ENCODE assay signal across 14 cellular contexts in the genomic region with DNA sequence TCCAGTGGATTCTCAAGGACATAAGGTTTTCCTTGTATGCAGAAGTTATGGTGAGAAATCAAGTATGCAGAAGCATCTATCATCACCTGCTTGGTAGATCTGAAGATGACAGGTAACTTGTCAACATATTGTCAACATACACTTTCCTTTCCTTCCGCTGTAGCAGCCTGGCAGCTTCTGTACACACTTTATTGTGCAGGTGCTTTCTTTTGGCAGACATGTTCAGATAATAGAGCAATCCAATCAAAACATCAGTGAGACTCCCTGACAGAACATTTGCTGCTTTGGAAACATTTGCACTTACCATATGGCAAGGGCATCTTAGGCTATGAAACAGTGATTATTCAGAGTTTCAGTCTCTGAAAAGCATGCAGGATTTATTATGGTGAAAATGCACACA.
DNase-seq lines count a peak whose midpoint lies in the region; TF ChIP-seq lines count a peak whose summit lies in the region.
"Had no signal": no experiment of that assay in that cellular context is flagged by ENCODE, and none has a peak within 500 bp of the region (broad histone marks: within the 10 kb centered on the region; RNA-seq: fewer than 3 reads in every experiment).

No MANE protein-coding gene starts in this region.

- H3K4me1 ChIP-seq in ACC112 (ENCODE audit: control insufficient read depth, insufficient read depth, low read length, unreplicated experiment) (no peaks in the 10 kb centered on the region), breast epithelium (no peaks in the 10 kb centered on the region)
- H3K4me1 ChIP-seq: BE2C, body of pancreas had no signal

- TF ChIP-seq POLR2A in breast epithelium (IDR thresholded peaks at IDR 0.05) = no peak

- DNase-seq in DMS53 treated with DMSO at 0.1 percent for 48 hours (lab: John Stamatoyannopoulos, UW; ENCODE audit: unreplicated experiment) (peak; percentile 37), NCI-H446 treated with DMSO at 0.1 percent for 48 hours (lab: John Stamatoyannopoulos, UW) (peak; percentile 80), breast epithelium (ENCODE audit: low spot score in 2 of 2) (no peak), NAMALWA (ENCODE audit: low spot score) (no peak), NCI-H187 treated with DMSO at 0.1 percent for 48 hours (lab: John Stamatoyannopoulos, UW) (no peak), D341Med (ENCODE audit: low spot score) (no peak), NK-92 (lab: John Stamatoyannopoulos, UW; ENCODE audit: unreplicated experiment) (no peak)
- DNase-seq: activated CD8-positive, alpha-beta T cell treated with anti-CD3 and anti-CD28 coated beads for 36 hours; BE2C; body of pancreas; NK-92 treated with Interleukin-12 subunit alpha and Interleukin-12 subunit beta, amount 100 ng/mL, for 24 hours; stimulated activated CD4-positive, alpha-beta T cell treated with anti-CD3 and anti-CD28 coated beads, Interleukin-15, amount 100 ng/mL, for 24 hours; substantia nigra had no signal

- H2AFZ ChIP-seq in ACC112 (ENCODE audit: low read length, unreplicated experiment) = peak overlapping the region; percentile 72

- H3K27me3 ChIP-seq in ACC112 (ENCODE audit: insufficient read depth, low read length) (no peaks in the 10 kb centered on the region; the same call in 1 of the 2 replicates), breast epithelium (no peaks in the 10 kb centered on the region)
- H3K27me3 ChIP-seq: BE2C, body of pancreas had no signal

- no peak overlapping the region for H3K27ac ChIP-seq in ACC112 (ENCODE audit: low read depth, low read length)
- H3K27ac ChIP-seq in breast epithelium = no peak overlapping the region
- H3K27ac ChIP-seq: body of pancreas had no signal

- H3K9me3 ChIP-seq in breast epithelium = no peaks in the 10 kb centered on the region
- H3K9me3 ChIP-seq: BE2C, body of pancreas had no signal

- intact Hi-C loops in breast epithelium (cut with DNase I; ENCODE audit: low total_unique reads) = no loop called here

- H3K4me3 ChIP-seq in ACC112 (ENCODE audit: low read depth, low read length) = peak overlapping the region; percentile 88
- peak overlapping the region in 2 of 3 donors; percentile 38 to 60 for H3K4me3 ChIP-seq in breast epithelium
- H3K4me3 ChIP-seq: body of pancreas had no signal

- no peaks in the 10 kb centered on the region for H3K79me2 ChIP-seq in ACC112 (ENCODE audit: control insufficient read depth, insufficient read depth, low read length, unreplicated experiment)

- H3K36me3 ChIP-seq in ACC112 (ENCODE audit: insufficient read depth, low read length) = no peaks in the 10 kb centered on the region
- H3K36me3 ChIP-seq in breast epithelium = no peaks in the 10 kb centered on the region
- H3K36me3 ChIP-seq: BE2C had no signal

- TF ChIP-seq CTCF in breast epithelium (IDR thresholded peaks at IDR 0.05) = no peak

Comparison
In these comparisons a context has a peak if more than half of its experiments do, and no peak if none do; other contexts are left out.
1. DNase-seq: peak in DMS53 treated with DMSO at 0.1 percent for 48 hours (single experiment) and NCI-H446 treated with DMSO at 0.1 percent for 48 hours (single experiment); none in breast epithelium (0 of 2), NAMALWA (single experiment), NCI-H187 treated with DMSO at 0.1 percent for 48 hours (single experiment), D341Med (single experiment) and NK-92 (single experiment).